8 cellular contexts compared by ENCODE assay signal in genomic region chr3:13452490-13453335, GRCh38. TPM values are rescaled to one million over a fixed set of nuclear protein-coding genes. Genes with fewer than 3 reads are reported as not detected.
DNase-seq lines count a peak whose midpoint lies in the region; ATAC-seq and TF ChIP-seq lines count a peak whose summit lies in the region.

No MANE protein-coding gene starts in this region.

- H3K27me3 Mint-ChIP-seq in Calu3 (ENCODE audit: unreplicated experiment) = no peaks in the 10 kb centered on the region
- no peaks in the 10 kb centered on the region for H3K27me3 Mint-ChIP-seq in activated T-helper 2 cell treated with anti-CD3 and anti-CD28 coated beads, Interferon-gamma antibody, Interleukin-2, Interleukin-4, amounts not matched to agents 10 μg/mL and 5 μg/mL and 100 μg/mL, durations not matched to agents 14 hours and 24 hours and 36 hours (ENCODE audit: low read depth)
- no peaks in the 10 kb centered on the region for H3K27me3 Mint-ChIP-seq in nephron progenitor cell (ENCODE audit: low read depth, poor library complexity)

- no peak overlapping the region for H3K4me3 ChIP-seq in NT2/D1 (ENCODE audit: insufficient read length, low read depth)
- H3K4me3 ChIP-seq in fibroblast of the aortic adventitia (ENCODE audit: low read depth, low read length) = peak overlapping the region; percentile 44
- H3K4me3 ChIP-seq in uterus = peak overlapping the region in 1 of 2 donors; percentile 45

- TF ChIP-seq POLR2A in uterus (IDR thresholded peaks at IDR 0.05) = no peak

- H3K27me3 ChIP-seq in NT2/D1 (ENCODE audit: insufficient read depth, insufficient read length) = no peaks in the 10 kb centered on the region
- no peaks in the 10 kb centered on the region for H3K27me3 ChIP-seq in uterus

- H3K36me3 ChIP-seq in NT2/D1 (ENCODE audit: insufficient read depth, insufficient read length, low read length) (no peaks in the 10 kb centered on the region), uterus (no peaks in the 10 kb centered on the region)

- H3K36me3 Mint-ChIP-seq in Calu3 (ENCODE audit: insufficient read depth, unreplicated experiment) = peaks cover 11% of the 10 kb centered on the region
- H3K36me3 Mint-ChIP-seq in activated T-helper 2 cell treated with anti-CD3 and anti-CD28 coated beads, Interferon-gamma antibody, Interleukin-2, Interleukin-4, amounts not matched to agents 10 μg/mL and 5 μg/mL and 100 μg/mL, durations not matched to agents 14 hours and 24 hours and 36 hours (ENCODE audit: low read depth) = no peaks in the 10 kb centered on the region
- no peaks in the 10 kb centered on the region for H3K36me3 Mint-ChIP-seq in nephron progenitor cell (ENCODE audit: low read depth)

- H3K4me1 Mint-ChIP-seq in Calu3 (ENCODE audit: low read depth, unreplicated experiment) (no peaks in the 10 kb centered on the region), nephron progenitor cell (peaks cover 22% of the 10 kb centered on the region)
- H3K4me1 Mint-ChIP-seq in activated T-helper 2 cell treated with anti-CD3 and anti-CD28 coated beads, Interferon-gamma antibody, Interleukin-2, Interleukin-4, amounts not matched to agents 10 μg/mL and 5 μg/mL and 100 μg/mL, durations not matched to agents 14 hours and 24 hours and 36 hours (ENCODE audit: low read depth) = peaks cover 11% of the 10 kb centered on the region

- H3K4me1 ChIP-seq in NT2/D1 (ENCODE audit: insufficient read depth, insufficient read length) (peaks cover 6% of the 10 kb centered on the region), uterus (no peaks in the 10 kb centered on the region)

- TF ChIP-seq CTCF in Calu3 (IDR thresholded peaks at IDR 0.05; ENCODE audit: unreplicated experiment) (peak; percentile 25), fibroblast of the aortic adventitia (IDR thresholded peaks at IDR 0.05; ENCODE audit: insufficient read depth, low read length) (peak; percentile 69), nephron progenitor cell (IDR thresholded peaks at IDR 0.05) (peak; percentile 44), uterus (IDR thresholded peaks at IDR 0.05) (peak; percentile 55 to 70 (median 62))

- H3K27ac Mint-ChIP-seq in Calu3 (ENCODE audit: unreplicated experiment) (peak overlapping the region; percentile 88), nephron progenitor cell (no peak overlapping the region)
- H3K27ac Mint-ChIP-seq in activated T-helper 2 cell treated with anti-CD3 and anti-CD28 coated beads, Interferon-gamma antibody, Interleukin-2, Interleukin-4, amounts not matched to agents 10 μg/mL and 5 μg/mL and 100 μg/mL, durations not matched to agents 14 hours and 24 hours and 36 hours = peak overlapping the region; percentile 11

- ATAC-seq in HG02885 (IDR thresholded peaks at IDR 0.05; ENCODE audit: poor library complexity, unreplicated experiment) (peak; percentile 35), HG02588 (IDR thresholded peaks at IDR 0.05; ENCODE audit: unreplicated experiment) (no peak)

- peak overlapping the region; percentile 69 for H3K9ac ChIP-seq in NT2/D1 (ENCODE audit: insufficient read length, low read depth)

- no peaks in the 10 kb centered on the region for H3K9me3 ChIP-seq in NT2/D1 (ENCODE audit: insufficient read depth, low read length)
- no peaks in the 10 kb centered on the region for H3K9me3 ChIP-seq in uterus

- intact Hi-C loops in Calu3 (cut with micrococcal nuclease; ENCODE audit: unreplicated experiment) = loop anchor here (2.0 kb wide), 1 partner anchor 360 kb away; no protein-coding TSS in a partner anchor
- intact Hi-C loops in activated T-helper 2 cell treated with anti-CD3 and anti-CD28 coated beads, Interferon-gamma antibody, Interleukin-2, Interleukin-4, amounts not matched to agents 10 μg/mL and 5 μg/mL and 100 μg/mL, durations not matched to agents 14 hours and 24 hours and 36 hours (cut with micrococcal nuclease) = loop anchor here (1.0 kb wide), 2 partner anchors 106 to 360 kb away; no protein-coding TSS in a partner anchor
- intact Hi-C loops in uterus (cut with DNase I; ENCODE audit: low total_unique reads) = loop anchor here (10.0 kb wide), 1 partner anchor 358 kb away; no protein-coding TSS in a partner anchor

- H3K4me3 Mint-ChIP-seq in Calu3 (ENCODE audit: low read depth, unreplicated experiment) (peak overlapping the region; percentile 84), nephron progenitor cell (peak overlapping the region; percentile 88)
- H3K4me3 Mint-ChIP-seq in activated T-helper 2 cell treated with anti-CD3 and anti-CD28 coated beads, Interferon-gamma antibody, Interleukin-2, Interleukin-4, amounts not matched to agents 10 μg/mL and 5 μg/mL and 100 μg/mL, durations not matched to agents 14 hours and 24 hours and 36 hours (ENCODE audit: low read depth) = peak overlapping the region; percentile 86

- H3K27ac ChIP-seq in uterus = peak overlapping the region; percentile 74 to 95

- CTCF ChIA-PET in Calu3 (lab: Charles Lee) = interaction anchor here (0.6 to 2.5 kb wide), 12 partner anchors 9 to 360 kb away, joined by 3 to 18 read pairs (median 4); partner anchors contain the start of gene HDAC11

- no TSS peak for BruUV-seq in Calu3 (replicated peaks; lab: Mats Ljungman, UMichigan)

- DNase-seq in Calu3 = peak; percentile 38
- peak; percentile 22 for DNase-seq in NT2/D1 (ENCODE audit: low read depth, low spot score)
- peak; percentile 26 for DNase-seq in activated T-helper 2 cell treated with anti-CD3 and anti-CD28 coated beads, Interferon-gamma antibody, Interleukin-2, Interleukin-4, amounts not matched to agents 10 μg/mL and 5 μg/mL and 100 μg/mL, durations not matched to agents 14 hours and 24 hours and 36 hours (ENCODE audit: low spot score)
- DNase-seq in fibroblast of the aortic adventitia (ENCODE audit: low read depth) = peak; percentile 72
- DNase-seq in nephron progenitor cell = no peak
- DNase-seq in uterus = no peak

- no peaks in the 10 kb centered on the region for H3K9me3 Mint-ChIP-seq in Calu3 (ENCODE audit: low read depth, unreplicated experiment)
- H3K9me3 Mint-ChIP-seq in activated T-helper 2 cell treated with anti-CD3 and anti-CD28 coated beads, Interferon-gamma antibody, Interleukin-2, Interleukin-4, amounts not matched to agents 10 μg/mL and 5 μg/mL and 100 μg/mL, durations not matched to agents 14 hours and 24 hours and 36 hours = no peaks in the 10 kb centered on the region
- no peaks in the 10 kb centered on the region for H3K9me3 Mint-ChIP-seq in nephron progenitor cell

RNA-seq across cellular contexts. Expression of gene HDAC11, which starts 27.4 kb away (rescaled TPM):
- 11.8 and 16.5 TPM in 2 replicates for total RNA-seq in Calu3 (2022)
- 1.7 and 2.6 TPM in 2 replicates for total RNA-seq in activated T-helper 2 cell treated with anti-CD3 and anti-CD28 coated beads, Interferon-gamma antibody, Interleukin-2, Interleukin-4, amounts not matched to agents 10 μg/mL and 5 μg/mL and 100 μg/mL, durations not matched to agents 14 hours and 24 hours and 36 hours
- 3.9 and 5.2 TPM in 2 replicates for total RNA-seq in fibroblast of the aortic adventitia (ENCODE audit: low replicate concordance)
- 10 to 100 TPM in 3 of 4 donors, 1 to 10 TPM in 1; 7.4 to 20.6 (median 11.7) TPM for total RNA-seq in uterus

RNA-seq across cellular contexts. Expression of gene NUP210, which starts 32.6 kb away (rescaled TPM):
- total RNA-seq in Calu3 (2022) = 59.8 and 76.9 TPM in 2 replicates
- total RNA-seq in activated T-helper 2 cell treated with anti-CD3 and anti-CD28 coated beads, Interferon-gamma antibody, Interleukin-2, Interleukin-4, amounts not matched to agents 10 μg/mL and 5 μg/mL and 100 μg/mL, durations not matched to agents 14 hours and 24 hours and 36 hours = 143 and 148 TPM in 2 replicates
- total RNA-seq in fibroblast of the aortic adventitia (ENCODE audit: low replicate concordance) = 0.33 and 0.45 TPM in 2 replicates
- total RNA-seq in uterus = 1 to 10 TPM in 3 of 4 donors, under 1 TPM in 1; 0.29 to 9.5 (median 5.1) TPM

Comparison
In these comparisons a context has a peak if more than half of its experiments do, and no peak if none do; other contexts are left out.
1. DNase-seq: peak in Calu3 (single experiment), NT2/D1 (single experiment), activated T-helper 2 cell treated with anti-CD3 and anti-CD28 coated beads, Interferon-gamma antibody, Interleukin-2, Interleukin-4, amounts not matched to agents 10 μg/mL and 5 μg/mL and 100 μg/mL, durations not matched to agents 14 hours and 24 hours and 36 hours (single experiment) and fibroblast of the aortic adventitia (single experiment); none in nephron progenitor cell (single experiment) and uterus (0 of 2).
2. Peak in every context shown above with its lines, with median percentiles within 50 percentile points of each other: H3K4me3 Mint-ChIP-seq and CTCF ChIP-seq.